Comparison of ENCODE assay signal across 19 cellular contexts in genomic region chr5:143350341-143350740, GRCh38. TPM values are rescaled to one million over a fixed set of nuclear protein-coding genes. Genes with fewer than 3 reads are reported as not detected.
DNase-seq lines count a peak whose midpoint lies in the region; ATAC-seq, FAIRE-seq and TF ChIP-seq lines count a peak whose summit lies in the region.
"Had no signal": no experiment of that assay in that cellular context is flagged by ENCODE, and none has a peak within 500 bp of the region (broad histone marks: within the 10 kb centered on the region; RNA-seq: fewer than 3 reads in every experiment).

No MANE protein-coding gene starts in this region.

- no peaks in the 10 kb centered on the region for H3K9me3 Mint-ChIP-seq in astrocyte (ENCODE audit: unreplicated experiment)
- H3K9me3 Mint-ChIP-seq: activated naive CD4-positive, alpha-beta T cell treated with anti-CD3 and anti-CD28 coated beads, Interleukin-2, amount 50 U/mL, for 24 hours; neural progenitor cell had no signal

- H3K27ac Mint-ChIP-seq in astrocyte (ENCODE audit: unreplicated experiment) = no peak overlapping the region
- H3K27ac Mint-ChIP-seq: activated CD4-positive, alpha-beta T cell treated with anti-CD3 and anti-CD28 coated beads for 36 hours; activated naive CD4-positive, alpha-beta T cell treated with anti-CD3 and anti-CD28 coated beads, Interleukin-2, amount 50 U/mL, for 24 hours; neural progenitor cell had no signal

- no peaks in the 10 kb centered on the region for H3K27me3 Mint-ChIP-seq in astrocyte (ENCODE audit: low read depth, unreplicated experiment)
- H3K27me3 Mint-ChIP-seq: activated CD4-positive, alpha-beta T cell treated with anti-CD3 and anti-CD28 coated beads for 36 hours; activated naive CD4-positive, alpha-beta T cell treated with anti-CD3 and anti-CD28 coated beads, Interleukin-2, amount 50 U/mL, for 24 hours had no signal

- peaks cover 39% of the 10 kb centered on the region for H3F3A ChIP-seq in MM.1S (ENCODE audit: insufficient read depth, low read length)

- no peak for FAIRE-seq in astrocyte (lab: Jason Lieb, UNC)

- H4K20me1 ChIP-seq in DND-41 (ENCODE audit: insufficient read depth, low read length) = peaks cover 81% of the 10 kb centered on the region
- H4K20me1 ChIP-seq in MM.1S (ENCODE audit: insufficient read depth, low read length) = peaks cover 55% of the 10 kb centered on the region
- H4K20me1 ChIP-seq in astrocyte (ENCODE audit: insufficient read depth, low read length) = peaks cover 63% of the 10 kb centered on the region
- H4K20me1 ChIP-seq in osteoblast (ENCODE audit: insufficient read depth, low read length) = peaks cover 37% of the 10 kb centered on the region

- H3K27ac ChIP-seq in DND-41 (ENCODE audit: low read length) = 0 out of 2 replicates have a peak overlapping the region, but pooled peaks have one; percentile 13
- H3K27ac ChIP-seq in MM.1S (ENCODE audit: low read length) = no peak overlapping the region
- peak overlapping the region; percentile 48 for H3K27ac ChIP-seq in astrocyte (ENCODE audit: low read depth, low read length)
- H3K27ac ChIP-seq in osteoblast (ENCODE audit: low read depth, low read length) = peak overlapping the region; percentile 64
- peak overlapping the region in 1 of 5 donors; percentile 19 for H3K27ac ChIP-seq in adrenal gland
- H3K27ac ChIP-seq in uterus = no peak overlapping the region
- H3K27ac ChIP-seq: neural progenitor cell had no signal

- intact Hi-C loops in adrenal gland (cut with DNase I) = no loop called here
- intact Hi-C loops in uterus (cut with DNase I; ENCODE audit: low total_unique reads) = no loop called here

- H3K4me1 ChIP-seq in DND-41 (ENCODE audit: insufficient read depth, low read length) (peaks cover 32% of the 10 kb centered on the region), MM.1S (ENCODE audit: low read length) (peaks cover 84% of the 10 kb centered on the region), astrocyte (ENCODE audit: insufficient read depth, low read length) (peaks cover 20% of the 10 kb centered on the region), osteoblast (ENCODE audit: insufficient read depth, low read length) (peaks cover 56% of the 10 kb centered on the region), adrenal gland (replicated peaks in 1 of 2) (peaks cover 16 to 58% of the 10 kb centered on the region in 2 donors), uterus (peaks cover 5 to 10% of the 10 kb centered on the region in 2 donors)
- H3K4me1 ChIP-seq: neural progenitor cell had no signal

- no peak overlapping the region for H3K4me3 ChIP-seq in DND-41 (ENCODE audit: low read depth in 1 of 2, low read length in 2 of 2)
- H3K4me3 ChIP-seq in MM.1S (ENCODE audit: low read length) = no peak overlapping the region
- no peak overlapping the region for H3K4me3 ChIP-seq in astrocyte (ENCODE audit: insufficient read depth, low read depth, low read length)
- H3K4me3 ChIP-seq in osteoblast (ENCODE audit: insufficient read depth, low read length) = no peak overlapping the region
- no peak overlapping the region for H3K4me3 ChIP-seq in adrenal gland
- H3K4me3 ChIP-seq in uterus = no peak overlapping the region
- H3K4me3 ChIP-seq: neural progenitor cell, stomach, upper lobe of left lung had no signal

- DNase-seq in DND-41 (no peak), MM.1S (no peak), astrocyte (ENCODE audit: low read depth) (no peak), osteoblast (ENCODE audit: insufficient read length, low spot score, missing footprints) (no peak), SIG-M5 (lab: John Stamatoyannopoulos, UW) (no peak), adrenal gland (no peak), uterus (no peak), 8988T (no peak)
- DNase-seq: DMS79; NCI-H1092; NCI-H1930; NCI-H345; stimulated activated CD4-positive, alpha-beta T cell treated with anti-CD3 and anti-CD28 coated beads, Interleukin-12 subunit alpha, Interleukin-12 subunit beta, amount 100 ng/mL, for 4 hours; stomach; T1000; upper lobe of left lung had no signal

- H3K27me3 ChIP-seq in DND-41 (ENCODE audit: insufficient read depth, low read length, poor library complexity) = no peaks in the 10 kb centered on the region
- H3K27me3 ChIP-seq in MM.1S (replicated peaks; ENCODE audit: insufficient read depth, low read length) = no peaks in the 10 kb centered on the region
- no peaks in the 10 kb centered on the region for H3K27me3 ChIP-seq in astrocyte (ENCODE audit: insufficient read depth, low read length)
- no peaks in the 10 kb centered on the region for H3K27me3 ChIP-seq in osteoblast (ENCODE audit: insufficient read depth, low read length)
- no peaks in the 10 kb centered on the region for H3K27me3 ChIP-seq in adrenal gland
- no peaks in the 10 kb centered on the region for H3K27me3 ChIP-seq in uterus
- H3K27me3 ChIP-seq: neural progenitor cell, stomach, upper lobe of left lung had no signal

- H3K36me3 Mint-ChIP-seq in astrocyte (ENCODE audit: low read depth, unreplicated experiment) = no peaks in the 10 kb centered on the region
- H3K36me3 Mint-ChIP-seq: activated naive CD4-positive, alpha-beta T cell treated with anti-CD3 and anti-CD28 coated beads, Interleukin-2, amount 50 U/mL, for 24 hours; neural progenitor cell had no signal

- no peak for ATAC-seq in DND-41 (ENCODE audit: insufficient read depth, low read depth)

- H3K79me2 ChIP-seq in DND-41 (ENCODE audit: insufficient read depth, low read length) (peaks cover 100% of the 10 kb centered on the region), MM.1S (ENCODE audit: low read length) (peaks cover 98% of the 10 kb centered on the region), astrocyte (ENCODE audit: insufficient read depth, low read length) (peaks cover 95% of the 10 kb centered on the region), osteoblast (ENCODE audit: insufficient read depth, low read length) (peaks cover 99% of the 10 kb centered on the region)

- H3K36me3 ChIP-seq in DND-41 (ENCODE audit: insufficient read depth, low read length) (peaks cover 62% of the 10 kb centered on the region), MM.1S (replicated peaks; ENCODE audit: insufficient read depth, low read length) (no peaks in the 10 kb centered on the region), astrocyte (ENCODE audit: insufficient read depth, low read length) (no peaks in the 10 kb centered on the region), osteoblast (ENCODE audit: insufficient read depth, low read length) (no peaks in the 10 kb centered on the region), adrenal gland (replicated peaks in 1 of 2) (no peaks in the 10 kb centered on the region), uterus (no peaks in the 10 kb centered on the region)
- H3K36me3 ChIP-seq: neural progenitor cell, stomach, upper lobe of left lung had no signal

- TF ChIP-seq CTCF in DND-41 (IDR thresholded peaks at IDR 0.05; ENCODE audit: borderline replicate concordance, extremely low read depth, low read length, poor library complexity, severe bottlenecking) (no peak), MM.1S (IDR thresholded peaks at IDR 0.05; ENCODE audit: low read length) (no peak), astrocyte (IDR thresholded peaks at IDR 0.05; ENCODE audit: insufficient read depth, low read depth, low read length) (no peak), osteoblast (IDR thresholded peaks at IDR 0.05; ENCODE audit: extremely low read depth, low read depth, low read length) (no peak), adrenal gland (IDR thresholded peaks at IDR 0.05) (no peak), uterus (IDR thresholded peaks at IDR 0.05) (no peak)

- H3K9ac ChIP-seq in DND-41 (ENCODE audit: low read depth, low read length) (no peak overlapping the region), MM.1S (ENCODE audit: low read length) (no peak overlapping the region), astrocyte (ENCODE audit: low read length) (no peak overlapping the region)
- H3K9ac ChIP-seq: neural progenitor cell had no signal

- no peak overlapping the region for H2AFZ ChIP-seq in DND-41 (ENCODE audit: low read depth, low read length)
- no peak overlapping the region for H2AFZ ChIP-seq in MM.1S (ENCODE audit: low read length)
- H2AFZ ChIP-seq in astrocyte (ENCODE audit: low read depth, low read length) = no peak overlapping the region
- H2AFZ ChIP-seq in osteoblast (ENCODE audit: low read length) = no peak overlapping the region
- H2AFZ ChIP-seq: neural progenitor cell had no signal

- no peaks in the 10 kb centered on the region for H3K9me2 ChIP-seq in MM.1S (replicated peaks; ENCODE audit: insufficient read depth, low read length)

- no peak for TF ChIP-seq POLR2A in adrenal gland (IDR thresholded peaks at IDR 0.05)
- no peak for TF ChIP-seq POLR2A in uterus (IDR thresholded peaks at IDR 0.05)

- no peaks in the 10 kb centered on the region for H3K9me3 ChIP-seq in DND-41 (ENCODE audit: insufficient read depth, low read length, severe bottlenecking)
- H3K9me3 ChIP-seq in MM.1S (replicated peaks; ENCODE audit: insufficient read depth, low read length) = no peaks in the 10 kb centered on the region
- no peaks in the 10 kb centered on the region for H3K9me3 ChIP-seq in astrocyte (ENCODE audit: insufficient read depth, low read depth, low read length)
- no peaks in the 10 kb centered on the region for H3K9me3 ChIP-seq in osteoblast (ENCODE audit: low read depth, low read length)
- H3K9me3 ChIP-seq in adrenal gland (replicated peaks in 1 of 3) = no peaks in the 10 kb centered on the region
- H3K9me3 ChIP-seq in uterus = no peaks in the 10 kb centered on the region
- H3K9me3 ChIP-seq: stomach, upper lobe of left lung had no signal

- H3K4me2 ChIP-seq in DND-41 (ENCODE audit: insufficient read depth, low read length) = no peak overlapping the region
- H3K4me2 ChIP-seq in MM.1S (ENCODE audit: low read depth, low read length) = peak overlapping the region; percentile 15; the same call in 1 of the 2 replicates
- H3K4me2 ChIP-seq in astrocyte (ENCODE audit: low read length) = peak overlapping the region; percentile 24
- peak overlapping the region; percentile 2 for H3K4me2 ChIP-seq in osteoblast (ENCODE audit: insufficient read depth, low read length)
- H3K4me2 ChIP-seq: neural progenitor cell had no signal

- WGBS in adrenal gland, 4 donors = 91 to 100% (median 94%) methylated on average over 1 of the region's 1 CpG

- H3K4me1 Mint-ChIP-seq in astrocyte (ENCODE audit: low read depth, unreplicated experiment) = peaks cover 14% of the 10 kb centered on the region
- H3K4me1 Mint-ChIP-seq: neural progenitor cell had no signal

- no peak overlapping the region for H3K4me3 Mint-ChIP-seq in astrocyte (ENCODE audit: unreplicated experiment)
- H3K4me3 Mint-ChIP-seq: activated CD4-positive, alpha-beta T cell treated with anti-CD3 and anti-CD28 coated beads for 36 hours; activated naive CD4-positive, alpha-beta T cell treated with anti-CD3 and anti-CD28 coated beads, Interleukin-2, amount 50 U/mL, for 24 hours; neural progenitor cell had no signal

RNA-seq across cellular contexts. Expression of gene NR3C1, which starts 53.1 kb away (rescaled TPM):
- 35.4 and 36.1 TPM in 2 replicates for total RNA-seq in astrocyte
- 113 and 119 TPM in 2 replicates for total RNA-seq in osteoblast
- total RNA-seq in adrenal gland = 10 to 100 TPM; 16.7 to 35.5 (median 31.1) TPM
- 10 to 100 TPM in 2 of 3 donors, 1 to 10 TPM in 1; 7.5 to 15.8 (median 10.2) TPM for polyA plus RNA-seq in adrenal gland
- total RNA-seq in uterus = 100 to 1,000 TPM in 1 of 4 donors, 10 to 100 TPM in 3; 55.1 to 134 (median 87.3) TPM

Comparison
In these comparisons a context has a peak if more than half of its experiments do, and no peak if none do; other contexts are left out.
1. H3K27ac ChIP-seq: peak in DND-41 (single experiment), astrocyte (single experiment) and osteoblast (single experiment); none in MM.1S (single experiment) and uterus (0 of 2).